29 cellular contexts compared by ENCODE assay signal in genomic region chr22:28419916-28420315, GRCh38.
"Had no signal": no experiment of that assay in that cellular context is flagged by ENCODE, and none has a peak within 500 bp of the region (broad histone marks: within the 10 kb centered on the region; RNA-seq: fewer than 3 reads in every experiment).

No MANE protein-coding gene starts in this region.

- ATAC-seq: activated CD4-positive, alpha-beta T cell treated with anti-CD3 and anti-CD28 coated beads for 36 hours; activated naive CD4-positive, alpha-beta T cell treated with anti-CD3 and anti-CD28 coated beads, Interleukin-2, amount 50 U/mL, for 72 hours; activated T-cell treated with anti-CD3 and anti-CD28 coated beads, Interleukin-2, amount 50 U/mL, for 72 hours; gastroesophageal sphincter had no signal

- H3K4me3 Mint-ChIP-seq: activated CD4-positive, alpha-beta memory T cell treated with anti-CD3 and anti-CD28 coated beads, Interleukin-2, amount 10 ng/mL, durations not matched to agents 7 days and 5 days; activated CD4-positive, alpha-beta T cell treated with anti-CD3 and anti-CD28 coated beads for 36 hours; activated CD4-positive, alpha-beta T cell treated with anti-CD3 and anti-CD28 coated beads, Interleukin-2, amount 10 ng/mL, durations not matched to agents 7 days and 5 days; activated naive CD4-positive, alpha-beta T cell treated with anti-CD3 and anti-CD28 coated beads, Interleukin-2, amount 10 ng/mL, durations not matched to agents 7 days and 5 days; activated naive CD8-positive, alpha-beta T cell treated with anti-CD3 and anti-CD28 coated beads, Interleukin-2, amount 10 ng/mL, durations not matched to agents 7 days and 5 days; activated T-cell treated with anti-CD3 and anti-CD28 coated beads, Interleukin-2, amount 50 U/mL, for 24 hours; activated T-cell treated with anti-CD3 and anti-CD28 coated beads, Interleukin-2, amount 50 U/mL, for 72 hours had no signal

- H3K36me3 Mint-ChIP-seq: activated naive CD4-positive, alpha-beta T cell treated with anti-CD3 and anti-CD28 coated beads, Interleukin-2, amount 10 ng/mL, durations not matched to agents 7 days and 5 days; activated naive CD4-positive, alpha-beta T cell treated with anti-CD3 and anti-CD28 coated beads, Interleukin-2, amount 50 U/mL, for 72 hours; activated naive CD8-positive, alpha-beta T cell treated with anti-CD3 and anti-CD28 coated beads, Interleukin-2, amount 10 ng/mL, durations not matched to agents 7 days and 5 days had no signal

- H3K27ac ChIP-seq: ascending aorta, breast epithelium, cardiac muscle cell, colonic mucosa, epithelial cell of prostate, esophagus squamous epithelium, gastroesophageal sphincter had no signal

- H3K27ac Mint-ChIP-seq: activated CD4-positive, alpha-beta memory T cell treated with anti-CD3 and anti-CD28 coated beads, Interleukin-2, amount 10 ng/mL, durations not matched to agents 7 days and 5 days; activated CD4-positive, alpha-beta T cell treated with anti-CD3 and anti-CD28 coated beads for 36 hours; activated CD4-positive, alpha-beta T cell treated with anti-CD3 and anti-CD28 coated beads, Interleukin-2, amount 10 ng/mL, durations not matched to agents 7 days and 5 days; activated naive CD4-positive, alpha-beta T cell treated with anti-CD3 and anti-CD28 coated beads, Interleukin-2, amount 10 ng/mL, durations not matched to agents 7 days and 5 days; activated naive CD4-positive, alpha-beta T cell treated with anti-CD3 and anti-CD28 coated beads, Interleukin-2, amount 50 U/mL, for 72 hours; activated naive CD8-positive, alpha-beta T cell treated with anti-CD3 and anti-CD28 coated beads, Interleukin-2, amount 10 ng/mL, durations not matched to agents 7 days and 5 days; activated T-cell treated with anti-CD3 and anti-CD28 coated beads, Interleukin-2, amount 50 U/mL, for 24 hours; activated T-cell treated with anti-CD3 and anti-CD28 coated beads, Interleukin-2, amount 50 U/mL, for 72 hours had no signal

- H3K9me3 Mint-ChIP-seq: activated CD4-positive, alpha-beta memory T cell treated with anti-CD3 and anti-CD28 coated beads, Interleukin-2, amount 10 ng/mL, durations not matched to agents 7 days and 5 days; activated CD4-positive, alpha-beta T cell treated with anti-CD3 and anti-CD28 coated beads, Interleukin-2, amount 10 ng/mL, durations not matched to agents 7 days and 5 days; activated naive CD4-positive, alpha-beta T cell treated with anti-CD3 and anti-CD28 coated beads, Interleukin-2, amount 10 ng/mL, durations not matched to agents 7 days and 5 days; activated naive CD4-positive, alpha-beta T cell treated with anti-CD3 and anti-CD28 coated beads, Interleukin-2, amount 50 U/mL, for 72 hours; activated naive CD8-positive, alpha-beta T cell treated with anti-CD3 and anti-CD28 coated beads, Interleukin-2, amount 10 ng/mL, durations not matched to agents 7 days and 5 days; activated T-cell treated with anti-CD3 and anti-CD28 coated beads, Interleukin-2, amount 50 U/mL, for 24 hours; activated T-cell treated with anti-CD3 and anti-CD28 coated beads, Interleukin-2, amount 50 U/mL, for 72 hours; brain had no signal

- H3K27me3 Mint-ChIP-seq: activated T-cell treated with anti-CD3 and anti-CD28 coated beads, Interleukin-2, amount 50 U/mL, for 24 hours; brain had no signal

- H3K9me3 ChIP-seq: ascending aorta, breast epithelium, colonic mucosa, esophagus squamous epithelium, gastroesophageal sphincter had no signal

- H3K4me1 Mint-ChIP-seq: activated CD4-positive, alpha-beta memory T cell treated with anti-CD3 and anti-CD28 coated beads, Interleukin-2, amount 10 ng/mL, durations not matched to agents 7 days and 5 days; activated CD4-positive, alpha-beta T cell treated with anti-CD3 and anti-CD28 coated beads for 36 hours; activated CD4-positive, alpha-beta T cell treated with anti-CD3 and anti-CD28 coated beads, Interleukin-2, amount 10 ng/mL, durations not matched to agents 7 days and 5 days; activated naive CD4-positive, alpha-beta T cell treated with anti-CD3 and anti-CD28 coated beads, Interleukin-2, amount 10 ng/mL, durations not matched to agents 7 days and 5 days; activated naive CD8-positive, alpha-beta T cell treated with anti-CD3 and anti-CD28 coated beads, Interleukin-2, amount 10 ng/mL, durations not matched to agents 7 days and 5 days had no signal

- H3K27me3 ChIP-seq: ascending aorta, breast epithelium, cardiac muscle cell, colonic mucosa, esophagus squamous epithelium, gastroesophageal sphincter had no signal

- H3K36me3 ChIP-seq: ascending aorta, breast epithelium, cardiac muscle cell, colonic mucosa, esophagus squamous epithelium, gastroesophageal sphincter had no signal

- DNase-seq: activated CD4-positive, alpha-beta memory T cell treated with anti-CD3 and anti-CD28 coated beads, Interleukin-2, amount 10 ng/mL, durations not matched to agents 7 days and 5 days; activated CD4-positive, alpha-beta T cell treated with anti-CD3 and anti-CD28 coated beads for 36 hours; activated CD4-positive, alpha-beta T cell treated with anti-CD3 and anti-CD28 coated beads, Interleukin-2, amount 10 ng/mL, durations not matched to agents 7 days and 5 days; activated CD4-positive, alpha-beta T cell treated with anti-CD3 and anti-CD28 coated beads, Interleukin-2, amount 50 U/mL, for 4 hours; activated CD4-positive, CD25-positive, alpha-beta regulatory T cell; activated CD4-positive, CD25-positive, alpha-beta regulatory T cell treated with anti-CD3 and anti-CD28 coated beads, Interleukin-2, amount 50 U/mL, for 72 hours; activated CD8-positive, alpha-beta memory T cell treated with anti-CD3 and anti-CD28 coated beads, Interleukin-2, amount 50 U/mL, for 48 hours; activated gamma-delta T cell; activated naive CD4-positive, alpha-beta T cell; activated naive CD4-positive, alpha-beta T cell treated with anti-CD3 and anti-CD28 coated beads, Interleukin-2, amount 10 ng/mL, durations not matched to agents 7 days and 5 days; activated naive CD8-positive, alpha-beta T cell treated with anti-CD3 and anti-CD28 coated beads, Interleukin-2, amount 10 ng/mL, durations not matched to agents 7 days and 5 days; activated T-cell treated with anti-CD3 and anti-CD28 coated beads for 4 hours; activated T-cell treated with anti-CD3 and anti-CD28 coated beads, Interleukin-2, amount 50 U/mL, for 24 hours; activated T-cell treated with anti-CD3 and anti-CD28 coated beads, Interleukin-2, amount 50 U/mL, for 72 hours; central memory CD4-positive, alpha-beta T cell; cerebellar nuclear complex; colonic mucosa; effector CD8-positive, alpha-beta T cell; esophagus squamous epithelium; foreskin melanocyte; head of caudate nucleus; hippocampal formation had no signal

- H3K4me3 ChIP-seq: ascending aorta, breast epithelium, cardiac muscle cell, colonic mucosa, esophagus squamous epithelium, gastroesophageal sphincter had no signal

- H3K4me1 ChIP-seq: breast epithelium, colonic mucosa had no signal
